ENCODE assay signal across 3 cellular contexts in the genomic region with DNA sequence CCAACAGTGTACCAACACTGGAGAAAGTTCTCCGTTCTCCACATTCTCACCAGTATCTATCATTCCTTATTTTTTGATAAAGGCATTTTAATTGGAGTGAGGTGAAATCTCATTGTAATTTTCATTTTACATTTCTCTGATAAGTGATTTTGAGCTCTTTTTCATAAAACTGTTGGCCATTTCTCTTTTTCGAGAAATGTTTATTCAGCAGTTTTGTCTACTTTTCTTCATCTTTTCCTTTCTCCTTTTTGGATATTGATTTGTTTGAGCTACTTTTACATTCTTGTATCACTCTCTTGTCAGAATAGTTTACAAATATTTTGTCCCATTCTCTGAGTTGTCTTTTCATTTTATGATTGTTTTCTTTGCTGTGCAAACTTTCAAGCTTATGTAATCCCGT.
TF ChIP-seq lines count a peak whose summit lies in the region.

No MANE protein-coding gene starts in this region.

TF ChIP-seq in A549, 52 proteins besides CTCF, POLR2A, EP300 and RAD21:
- TF ChIP-seq KDM5A (IDR thresholded peaks at IDR 0.05): no peak
- TF ChIP-seq, protein P1, sequence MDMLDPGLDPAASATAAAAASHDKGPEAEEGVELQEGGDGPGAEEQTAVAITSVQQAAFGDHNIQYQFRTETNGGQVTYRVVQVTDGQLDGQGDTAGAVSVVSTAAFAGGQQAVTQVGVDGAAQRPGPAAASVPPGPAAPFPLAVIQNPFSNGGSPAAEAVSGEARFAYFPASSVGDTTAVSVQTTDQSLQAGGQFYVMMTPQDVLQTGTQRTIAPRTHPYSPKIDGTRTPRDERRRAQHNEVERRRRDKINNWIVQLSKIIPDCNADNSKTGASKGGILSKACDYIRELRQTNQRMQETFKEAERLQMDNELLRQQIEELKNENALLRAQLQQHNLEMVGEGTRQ (IDR thresholded peaks at IDR 0.05): no peak
- TF ChIP-seq, protein P2, sequence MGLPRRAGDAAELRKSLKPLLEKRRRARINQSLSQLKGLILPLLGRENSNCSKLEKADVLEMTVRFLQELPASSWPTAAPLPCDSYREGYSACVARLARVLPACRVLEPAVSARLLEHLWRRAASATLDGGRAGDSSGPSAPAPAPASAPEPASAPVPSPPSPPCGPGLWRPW (IDR thresholded peaks at IDR 0.05): no peak
- TF ChIP-seq FOXS1 (CRISPR knock-in tag; IDR thresholded peaks at IDR 0.05): no peak
- TF ChIP-seq RFX5 (IDR thresholded peaks at IDR 0.05): no peak
- no peak for TF ChIP-seq ZNF302 (CRISPR knock-in tag; IDR thresholded peaks at IDR 0.05)
- TF ChIP-seq MAFK (IDR thresholded peaks at IDR 0.05; ENCODE audit: partially characterized antibody): peak; percentile 83

TF ChIP-seq in IMR-90, 13 proteins besides CTCF, POLR2A, EP300 and RAD21:
- peak; percentile 84 for TF ChIP-seq MAFK (IDR thresholded peaks at IDR 0.05; ENCODE audit: low read depth, low read length)
- TF ChIP-seq SMC3 (IDR thresholded peaks at IDR 0.05; ENCODE audit: low read depth, low read length): no peak

TF ChIP-seq in H1, 55 proteins besides CTCF, POLR2A, EP300 and RAD21:
- TF ChIP-seq, protein P3, sequence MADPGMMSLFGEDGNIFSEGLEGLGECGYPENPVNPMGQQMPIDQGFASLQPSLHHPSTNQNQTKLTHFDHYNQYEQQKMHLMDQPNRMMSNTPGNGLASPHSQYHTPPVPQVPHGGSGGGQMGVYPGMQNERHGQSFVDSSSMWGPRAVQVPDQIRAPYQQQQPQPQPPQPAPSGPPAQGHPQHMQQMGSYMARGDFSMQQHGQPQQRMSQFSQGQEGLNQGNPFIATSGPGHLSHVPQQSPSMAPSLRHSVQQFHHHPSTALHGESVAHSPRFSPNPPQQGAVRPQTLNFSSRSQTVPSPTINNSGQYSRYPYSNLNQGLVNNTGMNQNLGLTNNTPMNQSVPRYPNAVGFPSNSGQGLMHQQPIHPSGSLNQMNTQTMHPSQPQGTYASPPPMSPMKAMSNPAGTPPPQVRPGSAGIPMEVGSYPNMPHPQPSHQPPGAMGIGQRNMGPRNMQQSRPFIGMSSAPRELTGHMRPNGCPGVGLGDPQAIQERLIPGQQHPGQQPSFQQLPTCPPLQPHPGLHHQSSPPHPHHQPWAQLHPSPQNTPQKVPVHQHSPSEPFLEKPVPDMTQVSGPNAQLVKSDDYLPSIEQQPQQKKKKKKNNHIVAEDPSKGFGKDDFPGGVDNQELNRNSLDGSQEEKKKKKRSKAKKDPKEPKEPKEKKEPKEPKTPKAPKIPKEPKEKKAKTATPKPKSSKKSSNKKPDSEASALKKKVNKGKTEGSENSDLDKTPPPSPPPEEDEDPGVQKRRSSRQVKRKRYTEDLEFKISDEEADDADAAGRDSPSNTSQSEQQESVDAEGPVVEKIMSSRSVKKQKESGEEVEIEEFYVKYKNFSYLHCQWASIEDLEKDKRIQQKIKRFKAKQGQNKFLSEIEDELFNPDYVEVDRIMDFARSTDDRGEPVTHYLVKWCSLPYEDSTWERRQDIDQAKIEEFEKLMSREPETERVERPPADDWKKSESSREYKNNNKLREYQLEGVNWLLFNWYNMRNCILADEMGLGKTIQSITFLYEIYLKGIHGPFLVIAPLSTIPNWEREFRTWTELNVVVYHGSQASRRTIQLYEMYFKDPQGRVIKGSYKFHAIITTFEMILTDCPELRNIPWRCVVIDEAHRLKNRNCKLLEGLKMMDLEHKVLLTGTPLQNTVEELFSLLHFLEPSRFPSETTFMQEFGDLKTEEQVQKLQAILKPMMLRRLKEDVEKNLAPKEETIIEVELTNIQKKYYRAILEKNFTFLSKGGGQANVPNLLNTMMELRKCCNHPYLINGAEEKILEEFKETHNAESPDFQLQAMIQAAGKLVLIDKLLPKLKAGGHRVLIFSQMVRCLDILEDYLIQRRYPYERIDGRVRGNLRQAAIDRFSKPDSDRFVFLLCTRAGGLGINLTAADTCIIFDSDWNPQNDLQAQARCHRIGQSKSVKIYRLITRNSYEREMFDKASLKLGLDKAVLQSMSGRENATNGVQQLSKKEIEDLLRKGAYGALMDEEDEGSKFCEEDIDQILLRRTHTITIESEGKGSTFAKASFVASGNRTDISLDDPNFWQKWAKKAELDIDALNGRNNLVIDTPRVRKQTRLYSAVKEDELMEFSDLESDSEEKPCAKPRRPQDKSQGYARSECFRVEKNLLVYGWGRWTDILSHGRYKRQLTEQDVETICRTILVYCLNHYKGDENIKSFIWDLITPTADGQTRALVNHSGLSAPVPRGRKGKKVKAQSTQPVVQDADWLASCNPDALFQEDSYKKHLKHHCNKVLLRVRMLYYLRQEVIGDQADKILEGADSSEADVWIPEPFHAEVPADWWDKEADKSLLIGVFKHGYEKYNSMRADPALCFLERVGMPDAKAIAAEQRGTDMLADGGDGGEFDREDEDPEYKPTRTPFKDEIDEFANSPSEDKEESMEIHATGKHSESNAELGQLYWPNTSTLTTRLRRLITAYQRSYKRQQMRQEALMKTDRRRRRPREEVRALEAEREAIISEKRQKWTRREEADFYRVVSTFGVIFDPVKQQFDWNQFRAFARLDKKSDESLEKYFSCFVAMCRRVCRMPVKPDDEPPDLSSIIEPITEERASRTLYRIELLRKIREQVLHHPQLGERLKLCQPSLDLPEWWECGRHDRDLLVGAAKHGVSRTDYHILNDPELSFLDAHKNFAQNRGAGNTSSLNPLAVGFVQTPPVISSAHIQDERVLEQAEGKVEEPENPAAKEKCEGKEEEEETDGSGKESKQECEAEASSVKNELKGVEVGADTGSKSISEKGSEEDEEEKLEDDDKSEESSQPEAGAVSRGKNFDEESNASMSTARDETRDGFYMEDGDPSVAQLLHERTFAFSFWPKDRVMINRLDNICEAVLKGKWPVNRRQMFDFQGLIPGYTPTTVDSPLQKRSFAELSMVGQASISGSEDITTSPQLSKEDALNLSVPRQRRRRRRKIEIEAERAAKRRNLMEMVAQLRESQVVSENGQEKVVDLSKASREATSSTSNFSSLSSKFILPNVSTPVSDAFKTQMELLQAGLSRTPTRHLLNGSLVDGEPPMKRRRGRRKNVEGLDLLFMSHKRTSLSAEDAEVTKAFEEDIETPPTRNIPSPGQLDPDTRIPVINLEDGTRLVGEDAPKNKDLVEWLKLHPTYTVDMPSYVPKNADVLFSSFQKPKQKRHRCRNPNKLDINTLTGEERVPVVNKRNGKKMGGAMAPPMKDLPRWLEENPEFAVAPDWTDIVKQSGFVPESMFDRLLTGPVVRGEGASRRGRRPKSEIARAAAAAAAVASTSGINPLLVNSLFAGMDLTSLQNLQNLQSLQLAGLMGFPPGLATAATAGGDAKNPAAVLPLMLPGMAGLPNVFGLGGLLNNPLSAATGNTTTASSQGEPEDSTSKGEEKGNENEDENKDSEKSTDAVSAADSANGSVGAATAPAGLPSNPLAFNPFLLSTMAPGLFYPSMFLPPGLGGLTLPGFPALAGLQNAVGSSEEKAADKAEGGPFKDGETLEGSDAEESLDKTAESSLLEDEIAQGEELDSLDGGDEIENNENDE (IDR thresholded peaks at IDR 0.05; ENCODE audit: insufficient replicate concordance, low read length): no peak
- 0 out of 2 replicates have a peak, but pooled peaks have one; percentile 4 for TF ChIP-seq MAFK (IDR thresholded peaks at IDR 0.05; ENCODE audit: low read depth, low read length)
TF ChIP-seq in H1: peak in this region for 1.
